10 cellular contexts compared by ENCODE assay signal in genomic region chr1:42765271-42765670, GRCh38. TPM values are rescaled to one million over a fixed set of nuclear protein-coding genes. Genes with fewer than 3 reads are reported as not detected.
DNase-seq lines count a peak whose midpoint lies in the region; ATAC-seq, FAIRE-seq and TF ChIP-seq lines count a peak whose summit lies in the region.
"Had no signal": no experiment of that assay in that cellular context is flagged by ENCODE, and none has a peak within 500 bp of the region (broad histone marks: within the 10 kb centered on the region; RNA-seq: fewer than 3 reads in every experiment).

No MANE protein-coding gene starts in this region.

- H3K9me3 ChIP-seq in HAP-1 (no peaks in the 10 kb centered on the region), astrocyte (ENCODE audit: insufficient read depth, low read depth, low read length) (no peaks in the 10 kb centered on the region), suprapubic skin (no peaks in the 10 kb centered on the region)

- H3K4me2 ChIP-seq in astrocyte (ENCODE audit: low read length): peak overlapping the region; percentile 89

- H2AFZ ChIP-seq in astrocyte (ENCODE audit: low read depth, low read length): no peak overlapping the region

- H3K4me1 Mint-ChIP-seq in astrocyte (ENCODE audit: low read depth, unreplicated experiment) (peaks cover 8% of the 10 kb centered on the region), osteocyte (ENCODE audit: unreplicated experiment) (peaks cover 19% of the 10 kb centered on the region)

- TF ChIP-seq CTCF in astrocyte (IDR thresholded peaks at IDR 0.05; ENCODE audit: insufficient read depth, low read depth, low read length): no peak
- no peak for TF ChIP-seq CTCF in suprapubic skin (IDR thresholded peaks at IDR 0.05)
- TF ChIP-seq CTCF in osteocyte (IDR thresholded peaks at IDR 0.05): no peak

- peak overlapping the region; percentile 98 for H3K4me3 ChIP-seq in HAP-1
- peak overlapping the region; percentile 90 for H3K4me3 ChIP-seq in astrocyte (ENCODE audit: insufficient read depth, low read depth, low read length)
- peak overlapping the region; percentile 89 for H3K4me3 ChIP-seq in suprapubic skin

- H3K9me3 Mint-ChIP-seq in astrocyte (ENCODE audit: unreplicated experiment) (no peaks in the 10 kb centered on the region), osteocyte (ENCODE audit: unreplicated experiment) (no peaks in the 10 kb centered on the region)
- H3K9me3 Mint-ChIP-seq: activated B cell treated with CpG ODN at 0.5 μM for 24 hours; dendritic cell treated with granulocyte-macrophage colony-stimulating factor and Interleukin-4, amounts not matched to agents 40 ng/mL and 50 ng/mL, for 4 days had no signal

- H3K27me3 Mint-ChIP-seq in astrocyte (ENCODE audit: low read depth, unreplicated experiment): no peaks in the 10 kb centered on the region
- no peaks in the 10 kb centered on the region for H3K27me3 Mint-ChIP-seq in osteocyte (ENCODE audit: unreplicated experiment)
- H3K27me3 Mint-ChIP-seq: activated B cell treated with CpG ODN at 0.5 μM for 24 hours; dendritic cell treated with granulocyte-macrophage colony-stimulating factor and Interleukin-4, amounts not matched to agents 40 ng/mL and 50 ng/mL, for 4 days had no signal

- in situ Hi-C loops in HAP-1 (cut with MboI; ENCODE audit: low sequenced_read_pairs): no loop called here

- no peak for TF ChIP-seq EP300 in suprapubic skin (IDR thresholded peaks at IDR 0.05)

- TF ChIP-seq POLR2A in suprapubic skin (IDR thresholded peaks at IDR 0.05): no peak

- peaks cover 15% of the 10 kb centered on the region for H3K4me1 ChIP-seq in HAP-1
- H3K4me1 ChIP-seq in astrocyte (ENCODE audit: insufficient read depth, low read length): peaks cover 17% of the 10 kb centered on the region
- H3K4me1 ChIP-seq in suprapubic skin: peaks cover 56% of the 10 kb centered on the region

- H3K27me3 ChIP-seq in HAP-1 (ENCODE audit: low read depth) (no peaks in the 10 kb centered on the region), astrocyte (ENCODE audit: insufficient read depth, low read length) (no peaks in the 10 kb centered on the region), suprapubic skin (no peaks in the 10 kb centered on the region)

- H4K20me1 ChIP-seq in astrocyte (ENCODE audit: insufficient read depth, low read length): peaks cover 41% of the 10 kb centered on the region

- H3K79me2 ChIP-seq in astrocyte (ENCODE audit: insufficient read depth, low read length): peaks cover 78% of the 10 kb centered on the region

- H3K36me3 ChIP-seq in HAP-1 (replicated peaks) (peaks cover 14% of the 10 kb centered on the region; the same call in 1 of the 2 replicates), astrocyte (ENCODE audit: insufficient read depth, low read length) (peaks cover 12% of the 10 kb centered on the region), suprapubic skin (peaks cover 2% of the 10 kb centered on the region)

- DNase-seq in HAP-1 (ENCODE audit: low spot score in 2 of 2) (peak in 1 of 2 experiments; percentile 7), astrocyte (ENCODE audit: low read depth) (no peak), kidney tubule cell (ENCODE audit: low spot score) (peak; percentile 14), suprapubic skin (ENCODE audit: low spot score in 2 of 2) (peak in 1 of 2 donors; percentile 8), osteocyte (ENCODE audit: extremely low spot score, unreplicated experiment) (no peak), NCI-H2107 treated with DMSO at 0.1 percent for 48 hours (lab: John Stamatoyannopoulos, UW; ENCODE audit: unreplicated experiment) (no peak)
- DNase-seq: activated B cell treated with CpG ODN at 0.5 μM for 24 hours had no signal

- H3K27ac Mint-ChIP-seq in astrocyte (ENCODE audit: unreplicated experiment) (no peak overlapping the region), osteocyte (ENCODE audit: unreplicated experiment) (no peak overlapping the region)
- H3K27ac Mint-ChIP-seq: activated B cell treated with CpG ODN at 0.5 μM for 24 hours; dendritic cell treated with granulocyte-macrophage colony-stimulating factor and Interleukin-4, amounts not matched to agents 40 ng/mL and 50 ng/mL, for 4 days had no signal

- H3K4me3 Mint-ChIP-seq in astrocyte (ENCODE audit: unreplicated experiment) (no peak overlapping the region), osteocyte (ENCODE audit: unreplicated experiment) (no peak overlapping the region)
- H3K4me3 Mint-ChIP-seq: activated B cell treated with CpG ODN at 0.5 μM for 24 hours; dendritic cell treated with granulocyte-macrophage colony-stimulating factor and Interleukin-4, amounts not matched to agents 40 ng/mL and 50 ng/mL, for 4 days had no signal

- peaks cover 4% of the 10 kb centered on the region for H3K36me3 Mint-ChIP-seq in astrocyte (ENCODE audit: low read depth, unreplicated experiment)
- peaks cover 8% of the 10 kb centered on the region for H3K36me3 Mint-ChIP-seq in osteocyte (ENCODE audit: unreplicated experiment)

- H3K27ac ChIP-seq in astrocyte (ENCODE audit: low read depth, low read length): peak overlapping the region; percentile 73
- H3K27ac ChIP-seq in suprapubic skin: no peak overlapping the region

- no peak for FAIRE-seq in astrocyte (lab: Jason Lieb, UNC)

- ATAC-seq in GM19397 (IDR thresholded peaks at IDR 0.05; ENCODE audit: unreplicated experiment) (no peak), HG02870 (IDR thresholded peaks at IDR 0.05; ENCODE audit: unreplicated experiment) (no peak)

- H3K9ac ChIP-seq in astrocyte (ENCODE audit: low read length): peak overlapping the region; percentile 90

- WGBS in suprapubic skin: 14% methylated on average over 7 of the region's 7 CpGs

RNA-seq across cellular contexts. Expression of gene P3H1, which starts 1.6 kb away (rescaled TPM):
- total RNA-seq in astrocyte (277 and 351 TPM in 2 replicates), suprapubic skin (10 to 100 TPM; 12.5 to 19.8 (median 16.1) TPM), osteocyte (210 and 221 TPM in 2 replicates)

RNA-seq across cellular contexts. Expression of gene C1orf50, which starts 1.8 kb away (rescaled TPM):
- total RNA-seq in astrocyte: 9.5 and 12.6 TPM in 2 replicates
- total RNA-seq in suprapubic skin: 1 to 10 TPM; 2.2 to 7.6 (median 3.1) TPM
- 5.3 and 5.6 TPM in 2 replicates for total RNA-seq in osteocyte

RNA-seq across cellular contexts. Expression of gene TMEM269, which starts 19.5 kb away (rescaled TPM):
- total RNA-seq in astrocyte (0.07 and 0.09 TPM in 2 replicates), suprapubic skin (under 1 TPM in 3 of 4 donors, not detected in 1; 0.11 to 0.17 (median 0.16) TPM), osteocyte (0.21 and 0.67 TPM in 2 replicates)

RNA-seq across cellular contexts. Expression of gene CLDN19, which starts 25.2 kb away (rescaled TPM):
- total RNA-seq in astrocyte: 0.11 TPM in 1 of 2 replicates, not detected in the other
- under 1 TPM in 3 of 4 donors, not detected in 1; 0.38 to 0.98 (median 0.44) TPM for total RNA-seq in suprapubic skin
- total RNA-seq in osteocyte: not detected in 2 replicates
- total RNA-seq: activated B cell treated with CpG ODN at 0.5 μM for 24 hours had no signal

RNA-seq across cellular contexts. Expression of gene ERMAP, which starts 51.7 kb away (rescaled TPM):
- total RNA-seq in astrocyte (8.9 and 9.2 TPM in 2 replicates), suprapubic skin (10 to 100 TPM in 3 of 4 donors, 1 to 10 TPM in 1; 8.9 to 26.2 (median 14.1) TPM), osteocyte (13.2 and 13.8 TPM in 2 replicates)

Comparison
In these comparisons a context has a peak if more than half of its experiments do, and no peak if none do; other contexts are left out.
1. RNA of gene P3H1, which starts 1.6 kb away (total RNA-seq): 277 to 351 TPM in astrocyte and 210 to 221 TPM in osteocyte; 12.5 to 19.8 TPM in suprapubic skin; every median in the first group is over 10 times any median in the second.
2. Peak in every context shown above with its lines, with median percentiles within 50 percentile points of each other: H3K4me3 ChIP-seq.